9 cellular contexts compared by ENCODE assay signal in the genomic region with DNA sequence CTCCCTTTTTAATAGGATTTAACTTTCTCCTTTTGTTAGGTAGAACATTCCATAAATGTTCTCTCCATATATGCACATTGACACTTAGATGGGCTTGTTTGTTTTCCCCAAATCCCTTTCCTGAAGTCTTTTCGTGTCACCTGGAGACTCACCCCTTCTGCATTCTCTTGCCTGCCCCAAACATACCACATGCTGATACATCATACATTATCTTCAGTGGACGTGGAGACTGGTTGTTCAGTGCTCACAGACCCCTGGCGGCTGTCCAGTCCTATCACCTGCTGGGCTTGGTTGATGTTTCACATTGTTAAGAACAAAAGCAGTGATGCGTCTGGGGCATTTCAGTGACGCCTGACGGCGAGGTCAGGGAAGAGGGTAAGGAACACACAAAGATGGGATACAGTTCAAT. TPM values are rescaled to one million over a fixed set of nuclear protein-coding genes. Genes with fewer than 3 reads are reported as not detected.
DNase-seq lines count a peak whose midpoint lies in the region; ATAC-seq, FAIRE-seq and TF ChIP-seq lines count a peak whose summit lies in the region.
"Had no signal": no experiment of that assay in that cellular context is flagged by ENCODE, and none has a peak within 500 bp of the region (broad histone marks: within the 10 kb centered on the region; RNA-seq: fewer than 3 reads in every experiment).

No MANE protein-coding gene starts in this region.

- DNase-seq in NCI-H510A treated with DMSO at 0.1 percent for 48 hours (lab: John Stamatoyannopoulos, UW) (peak; percentile 68), NCI-H510A (lab: John Stamatoyannopoulos, UW) (no peak), NCI-H2107 (lab: John Stamatoyannopoulos, UW) (peak; percentile 42), chondrocyte (ENCODE audit: low spot score) (no peak), small intestine (peak; percentile 62), GM23248 (no peak), iPS-NIHi7 (ENCODE audit: extremely low spot score) (no peak)
- DNase-seq: NCI-H226 had no signal

- no peak overlapping the region for H3K9ac ChIP-seq in GM23248

- no peak for ATAC-seq in GM21528 (IDR thresholded peaks at IDR 0.05; ENCODE audit: low FRiP score, unreplicated experiment)

- H3K27ac ChIP-seq in small intestine (ENCODE audit: low read depth in 1 of 2, low read length in 1 of 2): no peak overlapping the region
- no peak overlapping the region for H3K27ac ChIP-seq in GM23248

- no peak overlapping the region for H3K4me3 ChIP-seq in small intestine (ENCODE audit: low read depth in 1 of 2, low read length in 2 of 2)
- no peak overlapping the region for H3K4me3 ChIP-seq in GM23248

- H3K9me2 ChIP-seq in GM23248 (ENCODE audit: insufficient read depth): no peaks in the 10 kb centered on the region

- H3K79me2 ChIP-seq in GM23248 (ENCODE audit: insufficient read depth): no peaks in the 10 kb centered on the region

- in situ Hi-C loops in GM23248 (cut with MboI): no loop called here

- no peaks in the 10 kb centered on the region for H3K27me3 ChIP-seq in small intestine (ENCODE audit: control insufficient read depth in 2 of 2, insufficient read depth in 2 of 2, low read length in 2 of 2)
- peaks cover 40% of the 10 kb centered on the region for H3K27me3 ChIP-seq in GM23248 (replicated peaks; ENCODE audit: insufficient read depth)

- H2AFZ ChIP-seq in GM23248: no peak overlapping the region

- H3K27me3 Mint-ChIP-seq in chondrocyte (ENCODE audit: low read depth): peaks cover 3% of the 10 kb centered on the region

- no peak for FAIRE-seq in small intestine (lab: Jason Lieb, UNC)

- H3K4me1 Mint-ChIP-seq in chondrocyte (ENCODE audit: low read depth): peaks cover 33% of the 10 kb centered on the region

- H3K4me1 ChIP-seq in small intestine (ENCODE audit: control insufficient read depth in 2 of 2, insufficient read depth in 1 of 2, low read depth in 1 of 2, low read length in 1 of 2) (peaks cover 12 to 16% of the 10 kb centered on the region in 2 donors), GM23248 (ENCODE audit: insufficient read depth) (no peaks in the 10 kb centered on the region)

- H3K9me3 Mint-ChIP-seq in chondrocyte (ENCODE audit: low read depth): no peaks in the 10 kb centered on the region

- H4K20me1 ChIP-seq in GM23248 (ENCODE audit: insufficient read depth): no peaks in the 10 kb centered on the region

- no peak overlapping the region for H3K4me2 ChIP-seq in GM23248 (ENCODE audit: unreplicated experiment)

- H3K4me3 Mint-ChIP-seq in chondrocyte (ENCODE audit: unreplicated experiment): no peak overlapping the region

- H3K9me3 ChIP-seq in small intestine (ENCODE audit: control insufficient read depth, low read depth) (no peaks in the 10 kb centered on the region), GM23248 (ENCODE audit: low read depth) (no peaks in the 10 kb centered on the region)

- no peak overlapping the region for H3K27ac Mint-ChIP-seq in chondrocyte (ENCODE audit: unreplicated experiment)

- no peaks in the 10 kb centered on the region for H3K36me3 Mint-ChIP-seq in chondrocyte (ENCODE audit: low read depth)

- H3F3A ChIP-seq in GM23248 (ENCODE audit: insufficient read depth): no peaks in the 10 kb centered on the region

- H3K36me3 ChIP-seq in small intestine (ENCODE audit: control insufficient read depth in 2 of 2, insufficient read depth in 2 of 2, low read length in 2 of 2): no peaks in the 10 kb centered on the region
- no peaks in the 10 kb centered on the region for H3K36me3 ChIP-seq in GM23248 (ENCODE audit: low read depth)

- WGBS in small intestine, 3 donors: 10 to 66% (median 48%) methylated on average over 7 of the region's 7 CpGs
- WGBS in GM23248 (ENCODE audit: low coverage in 1 of 2, low lambda C conversion rate in 2 of 2, missing lambda C conversion rate in 2 of 2), 2 experiments: 69 to 76% methylated on average over 7 of the region's 7 CpGs

- TF ChIP-seq CTCF in chondrocyte (IDR thresholded peaks at IDR 0.05): peak; percentile 20

RNA-seq across cellular contexts. Expression of a gene that starts 22.2 kb away (rescaled TPM):
- total RNA-seq in chondrocyte: 0.47 to 0.92 TPM (median 0.85 TPM) in 3 replicates
- 10 to 100 TPM in 1 of 3 donors, 1 to 10 TPM in 1, under 1 TPM in 1; 0.89 to 11.2 (median 5.4) TPM for polyA plus RNA-seq in small intestine
- 12.1 and 14.6 TPM in 2 replicates for total RNA-seq in GM23248 (2014; rRNA removed; shearing (Covaris generic))
- polyA plus RNA-seq in GM23248 (2016; fragmentation: Nextera tagmentation; extraction: Ambion mirVana): 11.2 and 11.4 TPM in 2 replicates

RNA-seq across cellular contexts. Expression of a gene that starts 23.4 kb away (rescaled TPM):
- total RNA-seq in chondrocyte: 33.2 to 41.3 TPM (median 39.9 TPM) in 3 replicates
- polyA plus RNA-seq in small intestine (100 to 1,000 TPM in 1 of 3 donors, 10 to 100 TPM in 2; 15.9 to 101 (median 23.5) TPM), GM23248 (2016; fragmentation: Nextera tagmentation; extraction: Ambion mirVana) (7.5 and 7.9 TPM in 2 replicates)
- 5.0 and 7.8 TPM in 2 replicates for total RNA-seq in GM23248 (2014; rRNA removed; shearing (Covaris generic))

Comparison
In these comparisons a context has a peak if more than half of its experiments do, and no peak if none do; other contexts are left out.
1. DNase-seq: peak in NCI-H510A treated with DMSO at 0.1 percent for 48 hours (single experiment), NCI-H2107 (single experiment) and small intestine (single experiment); none in NCI-H510A (single experiment), chondrocyte (single experiment), GM23248 (single experiment) and iPS-NIHi7 (single experiment).